In the genomic region with DNA sequence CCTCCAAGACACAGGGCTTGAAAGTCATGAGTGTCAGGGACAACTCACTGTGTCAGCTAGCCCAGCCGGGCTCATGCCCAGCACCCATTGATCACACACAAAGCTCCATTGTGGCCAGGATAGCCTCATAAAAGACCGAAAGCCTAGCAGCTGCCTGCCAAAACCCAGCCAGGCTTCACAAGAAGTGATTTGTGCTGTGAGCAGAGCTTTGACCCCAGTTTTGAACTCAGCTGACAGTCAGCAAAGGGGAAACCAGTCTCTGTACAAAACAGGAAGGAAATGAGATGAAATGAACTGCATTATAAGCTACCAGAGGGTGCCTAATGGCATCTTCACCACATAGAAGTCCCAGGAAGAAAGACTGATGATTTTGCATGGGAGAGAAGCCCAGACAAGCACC, we compare ENCODE assay signal across 1 cellular context.
A peak's percentile ranks its signal among the peaks of the same experiment; 100 is the strongest.
TF ChIP-seq lines count a peak whose summit lies in the region.

No MANE protein-coding gene starts in this region.

TF ChIP-seq in GM12878, 131 proteins besides CTCF, POLR2A, EP300 and RAD21 (continued from another document and continues in another):
- TF ChIP-seq, protein P1, sequence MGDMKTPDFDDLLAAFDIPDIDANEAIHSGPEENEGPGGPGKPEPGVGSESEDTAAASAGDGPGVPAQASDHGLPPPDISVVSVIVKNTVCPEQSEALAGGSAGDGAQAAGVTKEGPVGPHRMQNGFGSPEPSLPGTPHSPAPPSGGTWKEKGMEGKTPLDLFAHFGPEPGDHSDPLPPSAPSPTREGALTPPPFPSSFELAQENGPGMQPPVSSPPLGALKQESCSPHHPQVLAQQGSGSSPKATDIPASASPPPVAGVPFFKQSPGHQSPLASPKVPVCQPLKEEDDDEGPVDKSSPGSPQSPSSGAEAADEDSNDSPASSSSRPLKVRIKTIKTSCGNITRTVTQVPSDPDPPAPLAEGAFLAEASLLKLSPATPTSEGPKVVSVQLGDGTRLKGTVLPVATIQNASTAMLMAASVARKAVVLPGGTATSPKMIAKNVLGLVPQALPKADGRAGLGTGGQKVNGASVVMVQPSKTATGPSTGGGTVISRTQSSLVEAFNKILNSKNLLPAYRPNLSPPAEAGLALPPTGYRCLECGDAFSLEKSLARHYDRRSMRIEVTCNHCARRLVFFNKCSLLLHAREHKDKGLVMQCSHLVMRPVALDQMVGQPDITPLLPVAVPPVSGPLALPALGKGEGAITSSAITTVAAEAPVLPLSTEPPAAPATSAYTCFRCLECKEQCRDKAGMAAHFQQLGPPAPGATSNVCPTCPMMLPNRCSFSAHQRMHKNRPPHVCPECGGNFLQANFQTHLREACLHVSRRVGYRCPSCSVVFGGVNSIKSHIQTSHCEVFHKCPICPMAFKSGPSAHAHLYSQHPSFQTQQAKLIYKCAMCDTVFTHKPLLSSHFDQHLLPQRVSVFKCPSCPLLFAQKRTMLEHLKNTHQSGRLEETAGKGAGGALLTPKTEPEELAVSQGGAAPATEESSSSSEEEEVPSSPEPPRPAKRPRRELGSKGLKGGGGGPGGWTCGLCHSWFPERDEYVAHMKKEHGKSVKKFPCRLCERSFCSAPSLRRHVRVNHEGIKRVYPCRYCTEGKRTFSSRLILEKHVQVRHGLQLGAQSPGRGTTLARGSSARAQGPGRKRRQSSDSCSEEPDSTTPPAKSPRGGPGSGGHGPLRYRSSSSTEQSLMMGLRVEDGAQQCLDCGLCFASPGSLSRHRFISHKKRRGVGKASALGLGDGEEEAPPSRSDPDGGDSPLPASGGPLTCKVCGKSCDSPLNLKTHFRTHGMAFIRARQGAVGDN (IDR thresholded peaks at IDR 0.05), result no peak
- TF ChIP-seq NFIC (IDR thresholded peaks at IDR 0.05; ENCODE audit: low read depth, low read length) (peak; percentile 60; the same call in 1 of the 2 replicates), HSF1 (IDR thresholded peaks at IDR 0.05; ENCODE audit: low read depth, low read length) (no peak), USF2 (IDR thresholded peaks at IDR 0.05; ENCODE audit: borderline replicate concordance, low read depth, low read length) (no peak), JUNB (IDR thresholded peaks at IDR 0.05) (no peak; the same call in 1 of the 2 replicates), SMAD1 (IDR thresholded peaks at IDR 0.05; ENCODE audit: low read depth, partially characterized antibody) (no peak), TARDBP (IDR thresholded peaks at IDR 0.05; ENCODE audit: borderline replicate concordance) (peak; percentile 11; the same call in 1 of the 2 replicates), ZBED1 (IDR thresholded peaks at IDR 0.05; ENCODE audit: borderline replicate concordance) (no peak), PAX5 (IDR thresholded peaks at IDR 0.05; ENCODE audit: borderline replicate concordance, low read depth, low read length) (peak; percentile 69; the same call in 1 of the 2 replicates), NR2C2 (IDR thresholded peaks at IDR 0.05; ENCODE audit: borderline replicate concordance, control insufficient read depth, insufficient read length, low read depth) (no peak), IRF5 (IDR thresholded peaks at IDR 0.05; ENCODE audit: borderline replicate concordance) (no peak), MTA3 (IDR thresholded peaks at IDR 0.05; ENCODE audit: borderline replicate concordance, low read length) (no peak), MYC (IDR thresholded peaks at IDR 0.05; ENCODE audit: insufficient read depth, insufficient read length, insufficient replicate concordance, low read length, severe bottlenecking) (no peak), YY1 (IDR thresholded peaks at IDR 0.05; ENCODE audit: low read depth, low read length) (0 out of 2 replicates have a peak, but pooled peaks have one; percentile 13), NBN (IDR thresholded peaks at IDR 0.05) (peak; percentile 53; the same call in 1 of the 2 replicates), RAD51 (IDR thresholded peaks at IDR 0.05) (no peak), CEBPB (IDR thresholded peaks at IDR 0.05; ENCODE audit: borderline replicate concordance in 1 of 2, low read depth in 2 of 2, low read length in 2 of 2) (no peak), TCF3 (IDR thresholded peaks at IDR 0.05; ENCODE audit: borderline replicate concordance, insufficient read depth, low read depth, low read length) (no peak), ATF7 (IDR thresholded peaks at IDR 0.05; ENCODE audit: low read depth) (peak; percentile 54), CHD2 (IDR thresholded peaks at IDR 0.05; ENCODE audit: borderline replicate concordance, low read depth, low read length) (no peak), SMC3 (IDR thresholded peaks at IDR 0.05; ENCODE audit: borderline replicate concordance, low read length) (no peak), TBL1XR1 (IDR thresholded peaks at IDR 0.05; ENCODE audit: low read depth, low read length) (no peak), POLR2AphosphoS5 (IDR thresholded peaks at IDR 0.05; ENCODE audit: low read length) (peak; percentile 50; the same call in 1 of the 2 replicates), RUNX3 (IDR thresholded peaks at IDR 0.05; ENCODE audit: low read length) (peak; percentile 62), NR2C1 (IDR thresholded peaks at IDR 0.05) (no peak; the same call in 1 of the 2 replicates), ZZZ3 (IDR thresholded peaks at IDR 0.05; ENCODE audit: control insufficient read depth, insufficient read length, low read depth) (no peak), CBFB (IDR thresholded peaks at IDR 0.05; ENCODE audit: low read depth) (no peak), GABPA (IDR thresholded peaks at IDR 0.05; ENCODE audit: low read depth) (no peak), POLR2AphosphoS2 (IDR thresholded peaks at IDR 0.05; ENCODE audit: low read depth, low read length) (no peak), BCL11A (IDR thresholded peaks at IDR 0.05; ENCODE audit: low read depth, low read length) (peak; percentile 48; the same call in 1 of the 2 replicates), ASH2L (IDR thresholded peaks at IDR 0.05; ENCODE audit: borderline replicate concordance, low read depth) (no peak), ELK1 (IDR thresholded peaks at IDR 0.05; ENCODE audit: low read depth, low read length) (no peak), WRNIP1 (IDR thresholded peaks at IDR 0.05; ENCODE audit: borderline replicate concordance, low read depth, low read length) (no peak), IKZF1 (conservative IDR thresholded peaks at IDR 0.05) (peak; percentile 61), CREB1 (IDR thresholded peaks at IDR 0.05; ENCODE audit: low read depth) (0 out of 2 replicates have a peak, but pooled peaks have one; percentile 34), ZNF622 (IDR thresholded peaks at IDR 0.05) (no peak), EGR1 (IDR thresholded peaks at IDR 0.05; ENCODE audit: borderline replicate concordance in 1 of 2, low read depth in 2 of 2, low read length in 2 of 2) (peak in 1 of 2 experiments; percentile 8; a peak in 1 of 3 replicates), TAF1 (IDR thresholded peaks at IDR 0.05; ENCODE audit: borderline replicate concordance, low read depth, low read length) (no peak), POU2F2 (IDR thresholded peaks at IDR 0.05; ENCODE audit: borderline replicate concordance, low read depth, low read length) (no peak), CBX3 (IDR thresholded peaks at IDR 0.05; ENCODE audit: borderline replicate concordance, low read depth) (no peak), YBX1 (IDR thresholded peaks at IDR 0.05) (no peak)
- TF ChIP-seq, protein P2, sequence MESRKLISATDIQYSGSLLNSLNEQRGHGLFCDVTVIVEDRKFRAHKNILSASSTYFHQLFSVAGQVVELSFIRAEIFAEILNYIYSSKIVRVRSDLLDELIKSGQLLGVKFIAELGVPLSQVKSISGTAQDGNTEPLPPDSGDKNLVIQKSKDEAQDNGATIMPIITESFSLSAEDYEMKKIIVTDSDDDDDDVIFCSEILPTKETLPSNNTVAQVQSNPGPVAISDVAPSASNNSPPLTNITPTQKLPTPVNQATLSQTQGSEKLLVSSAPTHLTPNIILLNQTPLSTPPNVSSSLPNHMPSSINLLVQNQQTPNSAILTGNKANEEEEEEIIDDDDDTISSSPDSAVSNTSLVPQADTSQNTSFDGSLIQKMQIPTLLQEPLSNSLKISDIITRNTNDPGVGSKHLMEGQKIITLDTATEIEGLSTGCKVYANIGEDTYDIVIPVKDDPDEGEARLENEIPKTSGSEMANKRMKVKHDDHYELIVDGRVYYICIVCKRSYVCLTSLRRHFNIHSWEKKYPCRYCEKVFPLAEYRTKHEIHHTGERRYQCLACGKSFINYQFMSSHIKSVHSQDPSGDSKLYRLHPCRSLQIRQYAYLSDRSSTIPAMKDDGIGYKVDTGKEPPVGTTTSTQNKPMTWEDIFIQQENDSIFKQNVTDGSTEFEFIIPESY (IDR thresholded peaks at IDR 0.05), result no peak
- TF ChIP-seq, protein P3, sequence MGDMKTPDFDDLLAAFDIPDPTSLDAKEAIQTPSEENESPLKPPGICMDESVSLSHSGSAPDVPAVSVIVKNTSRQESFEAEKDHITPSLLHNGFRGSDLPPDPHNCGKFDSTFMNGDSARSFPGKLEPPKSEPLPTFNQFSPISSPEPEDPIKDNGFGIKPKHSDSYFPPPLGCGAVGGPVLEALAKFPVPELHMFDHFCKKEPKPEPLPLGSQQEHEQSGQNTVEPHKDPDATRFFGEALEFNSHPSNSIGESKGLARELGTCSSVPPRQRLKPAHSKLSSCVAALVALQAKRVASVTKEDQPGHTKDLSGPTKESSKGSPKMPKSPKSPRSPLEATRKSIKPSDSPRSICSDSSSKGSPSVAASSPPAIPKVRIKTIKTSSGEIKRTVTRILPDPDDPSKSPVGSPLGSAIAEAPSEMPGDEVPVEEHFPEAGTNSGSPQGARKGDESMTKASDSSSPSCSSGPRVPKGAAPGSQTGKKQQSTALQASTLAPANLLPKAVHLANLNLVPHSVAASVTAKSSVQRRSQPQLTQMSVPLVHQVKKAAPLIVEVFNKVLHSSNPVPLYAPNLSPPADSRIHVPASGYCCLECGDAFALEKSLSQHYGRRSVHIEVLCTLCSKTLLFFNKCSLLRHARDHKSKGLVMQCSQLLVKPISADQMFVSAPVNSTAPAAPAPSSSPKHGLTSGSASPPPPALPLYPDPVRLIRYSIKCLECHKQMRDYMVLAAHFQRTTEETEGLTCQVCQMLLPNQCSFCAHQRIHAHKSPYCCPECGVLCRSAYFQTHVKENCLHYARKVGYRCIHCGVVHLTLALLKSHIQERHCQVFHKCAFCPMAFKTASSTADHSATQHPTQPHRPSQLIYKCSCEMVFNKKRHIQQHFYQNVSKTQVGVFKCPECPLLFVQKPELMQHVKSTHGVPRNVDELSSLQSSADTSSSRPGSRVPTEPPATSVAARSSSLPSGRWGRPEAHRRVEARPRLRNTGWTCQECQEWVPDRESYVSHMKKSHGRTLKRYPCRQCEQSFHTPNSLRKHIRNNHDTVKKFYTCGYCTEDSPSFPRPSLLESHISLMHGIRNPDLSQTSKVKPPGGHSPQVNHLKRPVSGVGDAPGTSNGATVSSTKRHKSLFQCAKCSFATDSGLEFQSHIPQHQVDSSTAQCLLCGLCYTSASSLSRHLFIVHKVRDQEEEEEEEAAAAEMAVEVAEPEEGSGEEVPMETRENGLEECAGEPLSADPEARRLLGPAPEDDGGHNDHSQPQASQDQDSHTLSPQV (IDR thresholded peaks at IDR 0.05), result no peak
- TF ChIP-seq, protein P4, sequence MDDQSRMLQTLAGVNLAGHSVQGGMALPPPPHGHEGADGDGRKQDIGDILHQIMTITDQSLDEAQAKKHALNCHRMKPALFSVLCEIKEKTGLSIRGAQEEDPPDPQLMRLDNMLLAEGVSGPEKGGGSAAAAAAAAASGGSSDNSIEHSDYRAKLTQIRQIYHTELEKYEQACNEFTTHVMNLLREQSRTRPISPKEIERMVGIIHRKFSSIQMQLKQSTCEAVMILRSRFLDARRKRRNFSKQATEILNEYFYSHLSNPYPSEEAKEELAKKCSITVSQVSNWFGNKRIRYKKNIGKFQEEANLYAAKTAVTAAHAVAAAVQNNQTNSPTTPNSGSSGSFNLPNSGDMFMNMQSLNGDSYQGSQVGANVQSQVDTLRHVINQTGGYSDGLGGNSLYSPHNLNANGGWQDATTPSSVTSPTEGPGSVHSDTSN (IDR thresholded peaks at IDR 0.05; ENCODE audit: insufficient replicate concordance, low read depth, low read length), result peak; percentile 50
- TF ChIP-seq, protein P5, sequence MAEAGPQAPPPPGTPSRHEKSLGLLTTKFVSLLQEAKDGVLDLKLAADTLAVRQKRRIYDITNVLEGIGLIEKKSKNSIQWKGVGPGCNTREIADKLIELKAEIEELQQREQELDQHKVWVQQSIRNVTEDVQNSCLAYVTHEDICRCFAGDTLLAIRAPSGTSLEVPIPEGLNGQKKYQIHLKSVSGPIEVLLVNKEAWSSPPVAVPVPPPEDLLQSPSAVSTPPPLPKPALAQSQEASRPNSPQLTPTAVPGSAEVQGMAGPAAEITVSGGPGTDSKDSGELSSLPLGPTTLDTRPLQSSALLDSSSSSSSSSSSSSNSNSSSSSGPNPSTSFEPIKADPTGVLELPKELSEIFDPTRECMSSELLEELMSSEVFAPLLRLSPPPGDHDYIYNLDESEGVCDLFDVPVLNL (IDR thresholded peaks at IDR 0.05; ENCODE audit: low read depth, low read length), result no peak
